Comparison of ENCODE assay signal across 9 cellular contexts in the genomic region with DNA sequence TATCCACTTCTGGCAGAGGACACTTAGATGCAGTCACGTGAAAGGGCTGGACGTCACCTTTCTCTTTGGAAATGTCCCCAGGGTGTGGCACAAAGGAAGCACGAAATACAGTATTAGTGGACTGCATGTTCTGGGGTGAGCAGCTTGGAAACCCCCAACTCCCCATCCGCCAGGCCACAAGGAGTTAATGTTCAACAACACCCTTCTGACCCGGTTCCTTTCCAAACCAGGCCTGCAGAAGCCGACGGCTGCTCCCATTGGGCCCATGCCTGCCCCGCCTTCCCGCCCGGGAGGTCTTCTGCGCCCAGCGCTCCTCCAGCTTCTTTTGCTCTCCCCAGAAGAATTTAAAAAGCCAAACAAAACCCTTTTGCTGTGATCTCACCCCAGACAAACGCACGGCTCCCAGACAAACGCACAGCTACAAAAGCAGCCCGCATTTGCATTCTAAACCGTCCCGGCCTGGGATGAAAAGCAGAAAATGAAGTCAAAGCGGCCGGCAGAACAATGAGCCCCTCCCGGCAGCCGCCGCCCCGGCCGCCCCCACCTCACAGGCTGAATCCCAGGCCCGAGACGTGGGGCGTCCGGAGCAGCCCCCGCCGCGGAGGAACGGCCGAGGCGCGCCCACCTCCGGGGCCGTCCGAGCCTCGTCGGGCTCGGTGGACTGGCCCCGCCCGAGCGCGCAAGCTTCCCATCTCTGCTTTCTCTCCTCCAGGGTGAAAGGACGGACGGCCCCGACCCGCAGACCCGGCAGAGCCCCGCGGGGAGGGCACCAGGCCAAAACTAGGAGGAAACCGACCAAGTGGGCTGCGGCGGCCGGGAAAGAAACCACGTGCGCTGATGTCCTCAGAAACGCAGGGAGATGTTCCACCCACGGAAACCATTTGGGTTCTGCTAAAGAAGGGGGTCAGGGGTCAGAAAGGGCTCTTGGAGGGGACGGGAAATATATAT.
DNase-seq lines count a peak whose midpoint lies in the region; ATAC-seq, FAIRE-seq and TF ChIP-seq lines count a peak whose summit lies in the region.
"Had no signal": no experiment of that assay in that cellular context is flagged by ENCODE, and none has a peak within 500 bp of the region (broad histone marks: within the 10 kb centered on the region; RNA-seq: fewer than 3 reads in every experiment).

No MANE protein-coding gene starts in this region.

- H3K27me3 ChIP-seq in DOHH2 (ENCODE audit: control insufficient read depth, low read length) = peaks cover 39% of the 10 kb centered on the region
- H3K27me3 ChIP-seq in RWPE2 (ENCODE audit: insufficient read depth, poor library complexity, severe bottlenecking) = no peaks in the 10 kb centered on the region
- no peaks in the 10 kb centered on the region for H3K27me3 ChIP-seq in neural progenitor cell

- no peak for TF ChIP-seq POLR2A in GM12891 (IDR thresholded peaks at IDR 0.05; ENCODE audit: low read depth, low read length)

- peak overlapping the region; percentile 93 for H3K27ac Mint-ChIP-seq in neural progenitor cell
- no peak overlapping the region for H3K27ac Mint-ChIP-seq in activated CD8-positive, alpha-beta T cell treated with anti-CD3 and anti-CD28 coated beads for 36 hours

- H3K4me2 ChIP-seq in DOHH2 (ENCODE audit: low read length) (peak overlapping the region; percentile 43), neural progenitor cell (peak overlapping the region; percentile 85)

- POLR2A ChIA-PET in activated CD8-positive, alpha-beta T cell treated with anti-CD3 and anti-CD28 coated beads for 36 hours (lab: Charles Lee) = interaction anchor here (0.7 kb wide), 1 partner anchor 120 kb away, joined by 3 read pairs; no protein-coding TSS in a partner anchor

- no peak overlapping the region for H3K27ac ChIP-seq in DOHH2 (ENCODE audit: low read depth, low read length)
- H3K27ac ChIP-seq in RWPE2 (ENCODE audit: poor library complexity, severe bottlenecking) = no peak overlapping the region
- peak overlapping the region; percentile 3 for H3K27ac ChIP-seq in neural progenitor cell

- ATAC-seq in RWPE2 (ENCODE audit: low read depth) = peak; percentile 31; the same call in 1 of the 3 replicates
- no peak for ATAC-seq in activated CD8-positive, alpha-beta T cell treated with anti-CD3 and anti-CD28 coated beads for 36 hours

- CTCF ChIA-PET in activated CD8-positive, alpha-beta T cell treated with anti-CD3 and anti-CD28 coated beads for 36 hours (lab: Charles Lee) = no interaction called here

- H3K36me3 Mint-ChIP-seq in neural progenitor cell = no peaks in the 10 kb centered on the region
- no peaks in the 10 kb centered on the region for H3K36me3 Mint-ChIP-seq in activated CD8-positive, alpha-beta T cell treated with anti-CD3 and anti-CD28 coated beads for 36 hours (ENCODE audit: low read depth)

- H3K27me3 Mint-ChIP-seq in neural progenitor cell (ENCODE audit: insufficient read depth, low read depth) = peaks cover 4% of the 10 kb centered on the region
- H3K27me3 Mint-ChIP-seq in activated CD8-positive, alpha-beta T cell treated with anti-CD3 and anti-CD28 coated beads for 36 hours = peaks cover 36% of the 10 kb centered on the region

- H3K9me3 Mint-ChIP-seq in neural progenitor cell = no peaks in the 10 kb centered on the region
- no peaks in the 10 kb centered on the region for H3K9me3 Mint-ChIP-seq in activated CD8-positive, alpha-beta T cell treated with anti-CD3 and anti-CD28 coated beads for 36 hours

- no peaks in the 10 kb centered on the region for H3K9me2 ChIP-seq in DOHH2 (replicated peaks; ENCODE audit: control insufficient read depth, low read length)

- no peaks in the 10 kb centered on the region for H4K20me1 ChIP-seq in DOHH2 (ENCODE audit: control insufficient read depth, insufficient read depth, low read depth, low read length)
- no peaks in the 10 kb centered on the region for H4K20me1 ChIP-seq in neural progenitor cell (ENCODE audit: low read depth)

- H3K4me3 ChIP-seq in DOHH2 (ENCODE audit: low read length) (peak overlapping the region; percentile 29; the same call in 1 of the 2 replicates), RWPE2 (ENCODE audit: severe bottlenecking) (peak overlapping the region; percentile 12), neural progenitor cell (peak overlapping the region; percentile 55)

- no peak overlapping the region for H3K9ac ChIP-seq in neural progenitor cell

- peaks cover 8% of the 10 kb centered on the region for H3K4me1 ChIP-seq in DOHH2 (ENCODE audit: control insufficient read depth, low read length)
- H3K4me1 ChIP-seq in RWPE2 (ENCODE audit: insufficient read depth, poor library complexity, severe bottlenecking) = peaks cover 4% of the 10 kb centered on the region
- peaks cover 18% of the 10 kb centered on the region for H3K4me1 ChIP-seq in neural progenitor cell

- peaks cover 18% of the 10 kb centered on the region for H3K4me1 Mint-ChIP-seq in neural progenitor cell
- H3K4me1 Mint-ChIP-seq in activated CD8-positive, alpha-beta T cell treated with anti-CD3 and anti-CD28 coated beads for 36 hours (ENCODE audit: low read depth) = peaks cover 2% of the 10 kb centered on the region

- H3K79me2 ChIP-seq in DOHH2 (ENCODE audit: control insufficient read depth, low read length) = no peaks in the 10 kb centered on the region
- no peaks in the 10 kb centered on the region for H3K79me2 ChIP-seq in neural progenitor cell (ENCODE audit: low read depth)

- H3K4me3 Mint-ChIP-seq in neural progenitor cell = peak overlapping the region; percentile 83
- H3K4me3 Mint-ChIP-seq in activated CD8-positive, alpha-beta T cell treated with anti-CD3 and anti-CD28 coated beads for 36 hours = no peak overlapping the region

- TF ChIP-seq CTCF in DOHH2 (IDR thresholded peaks at IDR 0.05; ENCODE audit: low read depth, low read length, poor library complexity, severe bottlenecking) (no peak), RWPE2 (IDR thresholded peaks at IDR 0.05; ENCODE audit: poor library complexity, severe bottlenecking) (no peak), neural progenitor cell (IDR thresholded peaks at IDR 0.05) (no peak)
- TF ChIP-seq CTCF in activated CD8-positive, alpha-beta T cell treated with anti-CD3 and anti-CD28 coated beads for 36 hours (IDR thresholded peaks at IDR 0.05) = no peak

- DNase-seq in RWPE2 (ENCODE audit: low spot score) (no peak), globus pallidus (ENCODE audit: low spot score) (peak; percentile 71), neural progenitor cell (ENCODE audit: low spot score) (peak; percentile 79), NCI-H2107 (lab: John Stamatoyannopoulos, UW) (no peak), GM12891 (ENCODE audit: insufficient read length, low spot score) (no peak), NCI-H1048 (lab: John Stamatoyannopoulos, UW) (no peak)
- DNase-seq in activated CD8-positive, alpha-beta T cell treated with anti-CD3 and anti-CD28 coated beads for 36 hours = no peak

- peak overlapping the region; percentile 87 for H2AFZ ChIP-seq in neural progenitor cell (replicated peaks)

- H3K9me3 ChIP-seq in DOHH2 (ENCODE audit: control insufficient read depth, insufficient read depth, low read length) (no peaks in the 10 kb centered on the region), RWPE2 (ENCODE audit: severe bottlenecking) (no peaks in the 10 kb centered on the region), neural progenitor cell (ENCODE audit: low read depth) (no peaks in the 10 kb centered on the region)

- H3F3A ChIP-seq in DOHH2 (ENCODE audit: control insufficient read depth, insufficient read depth) (no peaks in the 10 kb centered on the region), neural progenitor cell (ENCODE audit: low read depth) (peaks cover 27% of the 10 kb centered on the region)

- no peaks in the 10 kb centered on the region for H3K36me3 ChIP-seq in DOHH2 (ENCODE audit: control insufficient read depth, low read length)
- no peaks in the 10 kb centered on the region for H3K36me3 ChIP-seq in RWPE2 (ENCODE audit: low read depth)
- no peaks in the 10 kb centered on the region for H3K36me3 ChIP-seq in neural progenitor cell

- no peak for FAIRE-seq in GM12891 (lab: Jason Lieb, UNC)
- FAIRE-seq: islet of Langerhans had no signal

- intact Hi-C loops in activated CD8-positive, alpha-beta T cell treated with anti-CD3 and anti-CD28 coated beads for 36 hours (cut with micrococcal nuclease) = no loop called here

TF ChIP-seq in GM12891, 5 proteins besides CTCF, POLR2A, EP300 and RAD21:
- no peak for TF ChIP-seq POU2F2 (IDR thresholded peaks at IDR 0.05; ENCODE audit: low read depth, low read length)
- TF ChIP-seq POLR2AphosphoS5 (IDR thresholded peaks at IDR 0.05; ENCODE audit: low read depth, low read length) = no peak
- TF ChIP-seq SPI1 (IDR thresholded peaks at IDR 0.05; ENCODE audit: low read depth, low read length) = no peak
- no peak for TF ChIP-seq PAX5 (IDR thresholded peaks at IDR 0.05; ENCODE audit: insufficient read depth, low read length, severe bottlenecking)

Comparison
In these comparisons a context has a peak if more than half of its experiments do, and no peak if none do; other contexts are left out.
1. DNase-seq: peak in globus pallidus (single experiment) and neural progenitor cell (single experiment); none in RWPE2 (single experiment), activated CD8-positive, alpha-beta T cell treated with anti-CD3 and anti-CD28 coated beads for 36 hours (single experiment), NCI-H2107 (single experiment), GM12891 (single experiment) and NCI-H1048 (single experiment).
2. Peak in every context shown above with its lines, with median percentiles within 50 percentile points of each other: H3K4me3 ChIP-seq.